7 cellular contexts compared by ENCODE assay signal in the genomic region with DNA sequence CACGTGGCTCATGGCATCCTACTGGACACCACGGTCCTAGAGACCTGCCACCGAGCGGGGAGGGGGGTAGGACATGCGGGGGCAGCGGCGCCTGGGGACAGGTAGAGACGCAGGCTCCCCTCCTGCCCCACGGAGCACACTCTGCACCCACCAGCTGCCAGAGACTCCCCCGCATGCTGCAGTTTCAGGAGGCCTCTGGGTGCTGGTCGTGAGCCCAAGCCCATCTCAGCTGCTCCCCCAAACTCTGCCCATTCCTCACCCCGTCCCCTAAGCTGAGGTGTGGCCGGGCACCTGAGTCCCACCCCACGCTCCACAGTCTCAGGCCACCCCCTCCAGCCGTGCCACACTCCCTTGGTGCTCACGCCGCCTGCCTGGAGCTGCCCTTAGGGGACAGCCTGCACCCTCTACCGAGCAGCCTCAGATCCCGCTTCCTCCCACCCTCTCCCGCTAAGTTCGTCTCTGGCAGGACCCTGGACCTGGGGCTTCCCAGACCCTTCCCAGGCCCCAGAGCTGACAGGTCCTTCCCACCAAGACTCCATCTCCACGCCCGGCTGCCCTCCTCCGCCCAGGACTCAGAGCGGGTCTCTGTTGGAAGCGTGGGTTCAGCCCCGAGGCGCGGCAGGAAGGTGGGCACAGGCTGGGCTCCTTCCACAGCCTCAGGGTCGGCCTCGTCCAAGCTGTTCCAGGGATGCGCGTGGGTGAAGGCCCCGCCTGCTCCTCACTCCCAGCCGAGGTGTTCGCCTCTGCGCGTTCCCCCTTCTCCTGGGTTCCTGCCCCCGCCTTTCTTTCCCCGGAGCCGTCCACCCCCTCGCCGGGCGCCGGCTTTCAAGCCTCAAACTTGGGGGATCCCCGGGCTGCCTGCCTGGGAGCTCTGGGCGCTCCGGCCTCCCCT. TPM values are rescaled to one million over a fixed set of nuclear protein-coding genes. Genes with fewer than 3 reads are reported as not detected.
DNase-seq lines count a peak whose midpoint lies in the region; ATAC-seq, FAIRE-seq and TF ChIP-seq lines count a peak whose summit lies in the region.
"Had no signal": no experiment of that assay in that cellular context is flagged by ENCODE, and none has a peak within 500 bp of the region (broad histone marks: within the 10 kb centered on the region; RNA-seq: fewer than 3 reads in every experiment).

No MANE protein-coding gene starts in this region.

- no peaks in the 10 kb centered on the region; the same call in none of the 2 replicates for H4K20me1 ChIP-seq in DND-41 (ENCODE audit: insufficient read depth, low read length)

- peaks cover 8% of the 10 kb centered on the region for H3K36me3 Mint-ChIP-seq in activated naive CD4-positive, alpha-beta T cell treated with anti-CD3 and anti-CD28 coated beads, Interleukin-2, amount 50 U/mL, for 24 hours
- peaks cover 20% of the 10 kb centered on the region for H3K36me3 Mint-ChIP-seq in mesothelial cell of epicardium

- peak overlapping the region in 1 of 2 experiments; percentile 67; a peak in 3 of 4 replicates for H3K4me3 ChIP-seq in DND-41 (ENCODE audit: low read depth in 1 of 2, low read length in 2 of 2)

- H3K9me3 ChIP-seq in DND-41 (ENCODE audit: insufficient read depth, low read length, severe bottlenecking), result peaks cover 18% of the 10 kb centered on the region

- H3K9me3 Mint-ChIP-seq in activated naive CD4-positive, alpha-beta T cell treated with anti-CD3 and anti-CD28 coated beads, Interleukin-2, amount 50 U/mL, for 24 hours, result no peaks in the 10 kb centered on the region
- peaks cover 10% of the 10 kb centered on the region for H3K9me3 Mint-ChIP-seq in mesothelial cell of epicardium

- DNase-seq in DND-41 (no peak), mesothelial cell of epicardium (ENCODE audit: low spot score in 2 of 2, unreplicated experiment in 2 of 2) (peak in 1 of 2 experiments; percentile 61), frontal cortex (ENCODE audit: low spot score in 2 of 2) (no peak), globus pallidus (ENCODE audit: low spot score) (no peak)

- no peak overlapping the region for H2AFZ ChIP-seq in DND-41 (ENCODE audit: low read depth, low read length)

- H3K36me3 ChIP-seq in DND-41 (ENCODE audit: insufficient read depth, low read length), result no peaks in the 10 kb centered on the region

- H3K27me3 ChIP-seq in DND-41 (ENCODE audit: insufficient read depth, low read length, poor library complexity), result no peaks in the 10 kb centered on the region

- peak overlapping the region; percentile 92 for H3K4me2 ChIP-seq in DND-41 (ENCODE audit: insufficient read depth, low read length)

- TF ChIP-seq CTCF in DND-41 (IDR thresholded peaks at IDR 0.05; ENCODE audit: borderline replicate concordance, extremely low read depth, low read length, poor library complexity, severe bottlenecking) (no peak), mesothelial cell of epicardium (IDR thresholded peaks at IDR 0.05; ENCODE audit: unreplicated experiment) (no peak)

- ATAC-seq in DND-41 (ENCODE audit: insufficient read depth, low read depth) (no peak), HG03432 (IDR thresholded peaks at IDR 0.05; ENCODE audit: unreplicated experiment) (no peak)

- H3K4me1 ChIP-seq in DND-41 (ENCODE audit: insufficient read depth, low read length), result peaks cover 19% of the 10 kb centered on the region

- H3K9ac ChIP-seq in DND-41 (ENCODE audit: low read depth, low read length), result peak overlapping the region; percentile 60; the same call in 1 of the 2 replicates

- H3K4me3 Mint-ChIP-seq in activated naive CD4-positive, alpha-beta T cell treated with anti-CD3 and anti-CD28 coated beads, Interleukin-2, amount 50 U/mL, for 24 hours, result peak overlapping the region; percentile 30
- H3K4me3 Mint-ChIP-seq in mesothelial cell of epicardium, result peak overlapping the region; percentile 64

- no peaks in the 10 kb centered on the region for H3K27me3 Mint-ChIP-seq in activated naive CD4-positive, alpha-beta T cell treated with anti-CD3 and anti-CD28 coated beads, Interleukin-2, amount 50 U/mL, for 24 hours
- H3K27me3 Mint-ChIP-seq in mesothelial cell of epicardium (ENCODE audit: low read depth), result peaks cover 18% of the 10 kb centered on the region

- no peak for FAIRE-seq in frontal cortex (lab: Jason Lieb, UNC)

- no peak overlapping the region for H3K27ac ChIP-seq in DND-41 (ENCODE audit: low read length)

- H3K4me1 Mint-ChIP-seq in activated naive CD4-positive, alpha-beta T cell treated with anti-CD3 and anti-CD28 coated beads, Interleukin-2, amount 50 U/mL, for 24 hours, result peaks cover 11% of the 10 kb centered on the region
- H3K4me1 Mint-ChIP-seq in mesothelial cell of epicardium, result peaks cover 16% of the 10 kb centered on the region

- no peaks in the 10 kb centered on the region for H3K79me2 ChIP-seq in DND-41 (ENCODE audit: insufficient read depth, low read length)

- no peak overlapping the region for H3K27ac Mint-ChIP-seq in activated naive CD4-positive, alpha-beta T cell treated with anti-CD3 and anti-CD28 coated beads, Interleukin-2, amount 50 U/mL, for 24 hours
- H3K27ac Mint-ChIP-seq in mesothelial cell of epicardium, result no peak overlapping the region

RNA-seq across cellular contexts. Expression of a gene that starts 1.3 kb away (rescaled TPM):
- total RNA-seq in mesothelial cell of epicardium (25.0 to 26.5 TPM (median 25.5 TPM) in 3 replicates), frontal cortex (18.3 TPM)

RNA-seq across cellular contexts. Expression of a gene that starts 19.3 kb away (rescaled TPM):
- total RNA-seq in mesothelial cell of epicardium (30.3 to 31.6 TPM (median 30.6 TPM) in 3 replicates), frontal cortex (24.1 TPM)

RNA-seq across cellular contexts. Expression of a gene that starts 38.3 kb away (rescaled TPM):
- 31.9 to 33.3 TPM (median 33.0 TPM) in 3 replicates for total RNA-seq in mesothelial cell of epicardium
- 9.8 TPM for total RNA-seq in frontal cortex
- total RNA-seq: HT1080 had no signal

RNA-seq across cellular contexts. Expression of a gene that starts 48.9 kb away (rescaled TPM):
- total RNA-seq in mesothelial cell of epicardium, result 90.2 to 93.3 TPM (median 92.3 TPM) in 3 replicates
- total RNA-seq in frontal cortex, result 45.2 TPM

RNA-seq across cellular contexts. Expression of a gene that starts 54.7 kb away (rescaled TPM):
- total RNA-seq in mesothelial cell of epicardium (102 to 117 TPM (median 103 TPM) in 3 replicates), frontal cortex (73.8 TPM)
